ENCODE assay signal across 22 cellular contexts in the genomic region with DNA sequence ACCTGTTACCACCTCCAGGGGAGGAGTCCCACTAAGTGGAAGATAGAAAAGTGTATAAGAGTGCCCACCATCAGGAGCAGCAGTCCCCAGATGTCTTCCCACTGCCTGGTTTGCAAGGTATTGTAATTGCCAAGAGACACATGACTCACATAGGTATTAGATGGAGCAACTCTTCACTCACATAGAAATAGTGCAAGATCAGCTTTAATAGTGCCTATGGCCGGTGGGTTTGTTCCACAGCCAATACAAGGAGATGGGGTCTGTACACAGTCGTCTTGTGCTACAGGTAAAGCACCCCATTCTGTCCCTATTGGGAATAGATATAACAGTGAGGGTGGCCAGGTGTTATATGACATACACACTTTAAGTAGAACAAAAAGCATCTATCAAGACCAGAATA. TPM values are rescaled to one million over a fixed set of nuclear protein-coding genes. Genes with fewer than 3 reads are reported as not detected.
DNase-seq lines count a peak whose midpoint lies in the region; ATAC-seq, FAIRE-seq and TF ChIP-seq lines count a peak whose summit lies in the region.
"Had no signal": no experiment of that assay in that cellular context is flagged by ENCODE, and none has a peak within 500 bp of the region (broad histone marks: within the 10 kb centered on the region; RNA-seq: fewer than 3 reads in every experiment).

No MANE protein-coding gene starts in this region.

- no peak overlapping the region for H2BK120ac ChIP-seq in IMR-90 (ENCODE audit: low read depth, low read length)

- H2AFZ ChIP-seq in HepG2 (ENCODE audit: low read length): no peak overlapping the region
- no peak overlapping the region for H2AFZ ChIP-seq in IMR-90 (replicated peaks; ENCODE audit: low read length, poor library complexity)
- H2AFZ ChIP-seq in PC-9: no peak overlapping the region

- ATAC-seq in HepG2: no peak
- ATAC-seq in right lobe of liver: no peak
- no peak for ATAC-seq in IMR-90 (ENCODE audit: low read depth)
- no peak for ATAC-seq in GM21717 (IDR thresholded peaks at IDR 0.05; ENCODE audit: unreplicated experiment)
- ATAC-seq: CD8-positive, alpha-beta T cell had no signal

- H3K9ac ChIP-seq in HepG2 (ENCODE audit: insufficient read depth, low read depth, low read length) (no peak overlapping the region), IMR-90 (ENCODE audit: low read depth, low read length) (no peak overlapping the region)
- H3K9ac ChIP-seq: BLaER1 treated with 17β-estradiol and CSF1 and Interleukin-3, amounts not matched to agents 10 nM and 100 nM had no signal

- H4K20me1 ChIP-seq in HepG2 (ENCODE audit: insufficient read depth, low read length): no peaks in the 10 kb centered on the region
- no peaks in the 10 kb centered on the region for H4K20me1 ChIP-seq in IMR-90 (ENCODE audit: insufficient read depth, low read length)
- no peaks in the 10 kb centered on the region for H4K20me1 ChIP-seq in PC-9 (ENCODE audit: insufficient read depth)
- H4K20me1 ChIP-seq: BLaER1 treated with 17β-estradiol and CSF1 and Interleukin-3, amounts not matched to agents 10 nM and 100 nM had no signal

- no peak overlapping the region for H3K56ac ChIP-seq in IMR-90 (ENCODE audit: extremely low read depth, insufficient read depth, low read length)

- H2AK9ac ChIP-seq in IMR-90 (replicated peaks; ENCODE audit: low read depth, low read length, poor library complexity): no peak overlapping the region

- no peak for TF ChIP-seq EP300 in HepG2 (IDR thresholded peaks at IDR 0.05; ENCODE audit: low read depth in 2 of 2, low read length in 2 of 2)
- no peak for TF ChIP-seq EP300 in HepG2 (CRISPR knock-in tag; IDR thresholded peaks at IDR 0.05; ENCODE audit: borderline replicate concordance)

- H2BK15ac ChIP-seq in IMR-90 (ENCODE audit: low read depth, low read length): no peak overlapping the region

- H3K4me2 ChIP-seq in HepG2 (ENCODE audit: low read depth, low read length): no peak overlapping the region
- no peak overlapping the region for H3K4me2 ChIP-seq in IMR-90 (ENCODE audit: low read depth, low read length)
- H3K4me2 ChIP-seq in PC-9: no peak overlapping the region
- H3K4me2 ChIP-seq: BLaER1 treated with 17β-estradiol and CSF1 and Interleukin-3, amounts not matched to agents 10 nM and 100 nM had no signal

- 0% methylated on average over 1 of the region's 2 CpGs for WGBS in HepG2 (ENCODE audit: low lambda C conversion rate)
- no CpG with 5 or more reads among the region's 2 CpGs for WGBS in right lobe of liver (ENCODE audit: insufficient coverage, low coverage, low lambda C conversion rate, missing lambda C conversion rate)
- WGBS in IMR-90 (ENCODE audit: extremely low coverage in 2 of 2, insufficient read length in 1 of 2), 2 experiments: no CpG with 5 or more reads among the region's 2 CpGs

- H3K36me3 ChIP-seq in HepG2 (replicated peaks in 1 of 2; ENCODE audit: control insufficient read depth in 1 of 2, insufficient read depth in 2 of 2, low read length in 2 of 2): no peaks in the 10 kb centered on the region
- H3K36me3 ChIP-seq in right lobe of liver: no peaks in the 10 kb centered on the region
- H3K36me3 ChIP-seq in IMR-90 (ENCODE audit: control insufficient read depth, insufficient read depth, low read length): no peaks in the 10 kb centered on the region
- H3K36me3 ChIP-seq in PC-9 (ENCODE audit: low read depth): no peaks in the 10 kb centered on the region

- BruUV-seq in HepG2 (replicated peaks; lab: Mats Ljungman, UMichigan): no TSS peak
- BruUV-seq in IMR-90 (replicated peaks; lab: Mats Ljungman, UMichigan): no TSS peak
- BruUV-seq in PC-9 (replicated peaks; lab: Mats Ljungman, UMichigan): no TSS peak

- no peak overlapping the region for H3K4ac ChIP-seq in IMR-90 (ENCODE audit: low read depth, low read length)

- no peak overlapping the region for H3K18ac ChIP-seq in IMR-90 (ENCODE audit: low read depth, low read length)

- H3K23ac ChIP-seq in IMR-90 (ENCODE audit: low read depth, low read length): no peak overlapping the region

- H2BK5ac ChIP-seq in IMR-90 (ENCODE audit: low read depth, low read length, poor library complexity, severe bottlenecking): no peak overlapping the region

- H3K4me1 ChIP-seq in HepG2 (ENCODE audit: insufficient read depth, low read length) (no peaks in the 10 kb centered on the region), right lobe of liver (peaks cover 0 to 16% (median 6%) of the 10 kb centered on the region in 4 donors), IMR-90 (ENCODE audit: control insufficient read depth, insufficient read depth, low read length) (no peaks in the 10 kb centered on the region), PC-9 (replicated peaks; ENCODE audit: insufficient read depth) (no peaks in the 10 kb centered on the region)
- H3K4me1 ChIP-seq: Caco-2 had no signal

- H3K79me2 ChIP-seq in HepG2 (ENCODE audit: insufficient read depth, low read length) (no peaks in the 10 kb centered on the region), PC-9 (ENCODE audit: low read depth) (no peaks in the 10 kb centered on the region)

- FAIRE-seq in HepG2 (lab: Jason Lieb, UNC): no peak
- FAIRE-seq: A204.1, D721Med, G401.6, GM12891, GM19239 had no signal

- no peaks in the 10 kb centered on the region for H3K9me1 ChIP-seq in IMR-90 (ENCODE audit: insufficient read depth, low read length)

- CTCF ChIA-PET in HepG2 (lab: Yijun Ruan, JAX; ENCODE audit: low intra/inter-chr PET ratio, low total read pairs) (no interaction called here), IMR-90 (lab: Yijun Ruan, JAX) (no interaction called here), PC-9 (lab: Charles Lee) (no interaction called here)

- H3K9me2 ChIP-seq in PC-9 (ENCODE audit: insufficient read depth): no peaks in the 10 kb centered on the region; the same call in 1 of the 2 replicates

- DNase-seq in HepG2 (ENCODE audit: low spot score) (no peak), right lobe of liver (no peak), IMR-90 (no peak), epithelial cell of esophagus (ENCODE audit: low read depth) (peak; percentile 27), PC-9 (no peak)
- DNase-seq: 8988T; AML-193; Caco-2; Calu3; CD4-positive, alpha-beta T cell; CD8-positive, alpha-beta T cell; DMS79 treated with DMSO at 0.1 percent for 48 hours; GF-D8 had no signal

- no peak for TF ChIP-seq RAD21 in HepG2 (CRISPR knock-in tag; IDR thresholded peaks at IDR 0.05)
- no peak for TF ChIP-seq RAD21 in IMR-90 (IDR thresholded peaks at IDR 0.05; ENCODE audit: low read length)

- no peaks in the 10 kb centered on the region for H3F3A ChIP-seq in PC-9 (ENCODE audit: insufficient read depth, low read depth)

- in situ Hi-C loops in HepG2 (cut with HindIII; ENCODE audit: extremely low pct_ligation_motif_present, low pct_unique_long_range_greater_than_20kb): no loop called here
- in situ Hi-C loops in IMR-90 (cut with MboI; ENCODE audit: low sequenced_read_pairs): no loop called here

- H3K14ac ChIP-seq in IMR-90 (replicated peaks; ENCODE audit: low read depth, low read length): no peak overlapping the region

- no peak overlapping the region for H2AK5ac ChIP-seq in IMR-90 (ENCODE audit: low read depth, low read length)

- no peak for TF ChIP-seq POLR2A in HepG2 (IDR thresholded peaks at IDR 0.05; ENCODE audit: insufficient read depth in 1 of 2, low read depth in 2 of 2, low read length in 2 of 2)
- TF ChIP-seq POLR2A in right lobe of liver (IDR thresholded peaks at IDR 0.05): no peak
- no peak for TF ChIP-seq POLR2A in IMR-90 (IDR thresholded peaks at IDR 0.05; ENCODE audit: low read depth, low read length)

- dilution Hi-C loops in IMR-90 (cut with HindIII; ENCODE audit: low sequenced_read_pairs, unreplicated experiment): no loop called here

- H3K9me3 ChIP-seq in HepG2 (ENCODE audit: low read length) (peaks cover 11% of the 10 kb centered on the region; the same call in 1 of the 2 replicates), right lobe of liver (no peaks in the 10 kb centered on the region), IMR-90 (ENCODE audit: control insufficient read depth, insufficient read depth, low read length) (no peaks in the 10 kb centered on the region), PC-9 (ENCODE audit: insufficient read depth, low read depth) (no peaks in the 10 kb centered on the region)
- H3K9me3 ChIP-seq: Caco-2 had no signal

- POLR2A ChIA-PET in HepG2 (lab: Yijun Ruan, JAX): no interaction called here
- POLR2A ChIA-PET in IMR-90 (lab: Charles Lee; ENCODE audit: unreplicated experiment): no interaction called here
- POLR2A ChIA-PET in PC-9 (lab: Charles Lee; ENCODE audit: unreplicated experiment): no interaction called here

- intact Hi-C loops in HepG2 (cut with micrococcal nuclease; ENCODE audit: unreplicated experiment): no loop called here
- intact Hi-C loops in right lobe of liver (cut with DNase I): no loop called here
- intact Hi-C loops in IMR-90 (cut with micrococcal nuclease): no loop called here
- intact Hi-C loops in PC-9 (cut with micrococcal nuclease; ENCODE audit: unreplicated experiment): no loop called here

- H3K27ac ChIP-seq in HepG2 (ENCODE audit: extremely low read length, insufficient read depth, low read length) (no peak overlapping the region), right lobe of liver (no peak overlapping the region), IMR-90 (ENCODE audit: insufficient read depth, low read length) (no peak overlapping the region), PC-9 (no peak overlapping the region)
- H3K27ac ChIP-seq: BLaER1 treated with 17β-estradiol and CSF1 and Interleukin-3, amounts not matched to agents 10 nM and 100 nM; C4-2B had no signal

- H3K27me3 ChIP-seq in HepG2 (ENCODE audit: control insufficient read depth in 1 of 2, insufficient read depth in 2 of 2, low read length in 2 of 2): no peaks in the 10 kb centered on the region
- H3K27me3 ChIP-seq in right lobe of liver: no peaks in the 10 kb centered on the region
- H3K27me3 ChIP-seq in IMR-90 (ENCODE audit: control insufficient read depth, insufficient read depth, low read length): no peaks in the 10 kb centered on the region
- H3K27me3 ChIP-seq in PC-9 (ENCODE audit: insufficient read depth, low read depth): no peaks in the 10 kb centered on the region
- H3K27me3 ChIP-seq: BLaER1 treated with 17β-estradiol and CSF1 and Interleukin-3, amounts not matched to agents 10 nM and 100 nM had no signal

- no peak for TF ChIP-seq CTCF in HepG2 (CRISPR knock-in tag; IDR thresholded peaks at IDR 0.05)
- TF ChIP-seq CTCF in right lobe of liver (IDR thresholded peaks at IDR 0.05): no peak
- no peak for TF ChIP-seq CTCF in IMR-90 (conservative IDR thresholded peaks at IDR 0.05; ENCODE audit: low read depth, low read length)
- TF ChIP-seq CTCF in epithelial cell of esophagus (IDR thresholded peaks at IDR 0.05; ENCODE audit: insufficient read depth, low read depth, low read length, missing control alignments): no peak
- TF ChIP-seq CTCF in PC-9 (conservative IDR thresholded peaks at IDR 0.05): no peak

- H4K91ac ChIP-seq in IMR-90 (ENCODE audit: insufficient read depth, low read depth, low read length): no peak overlapping the region

- H2BK20ac ChIP-seq in IMR-90 (ENCODE audit: low read depth, low read length): no peak overlapping the region

- no peak overlapping the region for H4K8ac ChIP-seq in IMR-90 (ENCODE audit: low read depth in 2 of 2, low read length in 2 of 2)

- H3K79me1 ChIP-seq in IMR-90 (ENCODE audit: low read depth in 1 of 2, low read length in 2 of 2): no peaks in the 10 kb centered on the region

- H4K5ac ChIP-seq in IMR-90 (ENCODE audit: low read depth, low read length): no peak overlapping the region

- H3K4me3 ChIP-seq in HepG2 (replicated peaks in 1 of 3; ENCODE audit: insufficient read depth in 1 of 3, low read depth in 2 of 3, low read length in 3 of 3) (no peak overlapping the region), right lobe of liver (no peak overlapping the region), IMR-90 (ENCODE audit: insufficient read depth, low read depth, low read length) (no peak overlapping the region), epithelial cell of esophagus (ENCODE audit: low read length) (no peak overlapping the region), PC-9 (no peak overlapping the region)
- H3K4me3 ChIP-seq: BLaER1 treated with 17β-estradiol and CSF1 and Interleukin-3, amounts not matched to agents 10 nM and 100 nM had no signal

RNA-seq across cellular contexts. Expression of gene GBP5, which starts 18.6 kb away (rescaled TPM):
- total RNA-seq in HepG2 (2016; rRNA removed; fragmentation: Illumina TruSeq; extraction: Trizol): not detected in 2 replicates
- total RNA-seq in HepG2 (2016; cell fraction: cytosol; rRNA removed; fragmentation: Illumina TruSeq; extraction: Trizol; ENCODE audit: low read depth): not detected in 2 replicates
- not detected in 2 replicates for total RNA-seq in HepG2 (2016; cell fraction: insoluble cytoplasmic fraction; rRNA removed; fragmentation: Illumina TruSeq; extraction: Trizol)
- not detected in 2 replicates for total RNA-seq in HepG2 (2016; cell fraction: membrane; rRNA removed; fragmentation: Illumina TruSeq; extraction: Trizol)
- total RNA-seq in HepG2 (2016; cell fraction: nucleus; rRNA removed; fragmentation: Illumina TruSeq; extraction: Trizol): not detected in 2 replicates
- polyA plus RNA-seq in HepG2 (2011; rRNA removed): 0.01 TPM in 1 of 2 replicates, not detected in the other
- polyA plus RNA-seq in HepG2 (2011; cell fraction: cytosol; rRNA removed): not detected in 2 replicates
- polyA plus RNA-seq in HepG2 (2011; cell fraction: nucleus; rRNA removed): not detected in 2 replicates
- polyA plus RNA-seq in HepG2 (2012): not detected in 2 replicates
- not detected in 2 replicates for polyA plus RNA-seq in HepG2 (2016; cell fraction: cytosol; fragmentation: Illumina TruSeq; extraction: Trizol; ENCODE audit: low read depth)
- polyA plus RNA-seq in HepG2 (2016; cell fraction: insoluble cytoplasmic fraction; fragmentation: Illumina TruSeq; extraction: Trizol; ENCODE audit: low read depth): not detected in 2 replicates
- polyA plus RNA-seq in HepG2 (2016; cell fraction: membrane; fragmentation: Illumina TruSeq; extraction: Trizol; ENCODE audit: low read depth): not detected in 2 replicates
- not detected in 2 replicates for polyA plus RNA-seq in HepG2 (2016; cell fraction: nucleus; fragmentation: Illumina TruSeq; extraction: Trizol; ENCODE audit: insufficient read depth, low read depth)
- polyA minus RNA-seq in HepG2 (2011; rRNA and poly(A)+ RNA removed; ENCODE audit: low replicate concordance): 0.33 TPM in 1 of 2 replicates, not detected in the other
- not detected in 2 replicates for polyA minus RNA-seq in HepG2 (2011; cell fraction: cytosol; rRNA and poly(A)+ RNA removed)
- polyA minus RNA-seq in HepG2 (2011; cell fraction: nucleus; rRNA and poly(A)+ RNA removed): not detected in 2 replicates
- 1 to 10 TPM in 5 of 6 experiments, under 1 TPM in 1; 0.44 to 5.0 (median 1.5) TPM for total RNA-seq in right lobe of liver
- total RNA-seq in IMR-90 (2012; rRNA removed): not detected in 2 replicates
- not detected in 2 replicates for polyA plus RNA-seq in IMR-90 (2012; rRNA removed)
- not detected in 2 replicates for polyA plus RNA-seq in IMR-90 (2012; cell fraction: cytosol; rRNA removed)
- not detected in 2 replicates for polyA plus RNA-seq in IMR-90 (2012; cell fraction: nucleus; rRNA removed; ENCODE audit: low replicate concordance)
- total RNA-seq in PC-9 (2021): not detected in 2 replicates
- total RNA-seq: Caco-2, Calu3 had no signal
- polyA plus RNA-seq: BJ had no signal
